In genomic region chr16:11392041-11392581, GRCh38 we compare ENCODE assay signal across 22 cellular contexts. TPM values are rescaled to one million over a fixed set of nuclear protein-coding genes. Genes with fewer than 3 reads are reported as not detected.
A peak's percentile ranks its signal among the peaks of the same experiment; 100 is the strongest.
DNase-seq lines count a peak whose midpoint lies in the region; ATAC-seq and TF ChIP-seq lines count a peak whose summit lies in the region.
"Had no signal": no experiment of that assay in that cellular context is flagged by ENCODE, and none has a peak within 500 bp of the region (broad histone marks: within the 10 kb centered on the region; RNA-seq: fewer than 3 reads in every experiment).

No MANE protein-coding gene starts in this region.

- H3K4me1 ChIP-seq in NT2/D1 (ENCODE audit: insufficient read depth, insufficient read length): peaks cover 52% of the 10 kb centered on the region
- peaks cover 5 to 6% of the 10 kb centered on the region in 2 donors for H3K4me1 ChIP-seq in left lung
- H3K4me1 ChIP-seq: breast epithelium, uterus had no signal

- H3K4me3 ChIP-seq in NT2/D1 (ENCODE audit: insufficient read length, low read depth) (no peak overlapping the region), left lung (no peak overlapping the region)
- H3K4me3 ChIP-seq: A549, breast epithelium, SJCRH30, stomach, uterus had no signal

- no peak for TF ChIP-seq CTCF in left lung (IDR thresholded peaks at IDR 0.05)

- H3K36me3 ChIP-seq in NT2/D1 (ENCODE audit: insufficient read depth, insufficient read length, low read length) (no peaks in the 10 kb centered on the region), left lung (no peaks in the 10 kb centered on the region)
- H3K36me3 ChIP-seq: breast epithelium, SJCRH30, stomach, uterus had no signal

- intact Hi-C loops in left lung (cut with DNase I): loop anchor here in 1 of 2 donors (5.0 to 10.0 kb wide), 2 partner anchors 325 to 423 kb away; no protein-coding TSS in a partner anchor

- peak; percentile 4 for ATAC-seq in left lung
- ATAC-seq in GM18498 (IDR thresholded peaks at IDR 0.05; ENCODE audit: unreplicated experiment): no peak
- ATAC-seq in GM18520 (IDR thresholded peaks at IDR 0.05; ENCODE audit: unreplicated experiment): no peak
- ATAC-seq: A549; naive thymus-derived CD4-positive, alpha-beta T cell had no signal

- no peak overlapping the region for H3K27ac ChIP-seq in left lung
- H3K27ac ChIP-seq: A549, breast epithelium, SJCRH30, stomach, uterus, VCaP had no signal

- DNase-seq in NCI-H2107 treated with DMSO at 0.1 percent for 48 hours (lab: John Stamatoyannopoulos, UW; ENCODE audit: unreplicated experiment) (peak; percentile 27), NCI-H2107 (lab: John Stamatoyannopoulos, UW) (no peak), COLO668 (lab: John Stamatoyannopoulos, UW; ENCODE audit: unreplicated experiment) (peak; percentile 43), NT2/D1 (ENCODE audit: low read depth, low spot score) (no peak), left lung (no peak), mucosa of gallbladder (ENCODE audit: low spot score) (no peak)
- DNase-seq: activated CD4-positive, alpha-beta T cell treated with anti-CD3 and anti-CD28 coated beads for 4 hours; activated naive CD4-positive, alpha-beta T cell treated with anti-CD3 and anti-CD28 coated beads, Interleukin-2, amount 50 U/mL, for 16 hours; amniotic stem cell; immature natural killer cell; KBM-7; naive thymus-derived CD4-positive, alpha-beta T cell; NCI-H2227 treated with DMSO at 0.1 percent for 48 hours; SJCRH30; T1000; uterus had no signal

- H3K9me3 ChIP-seq in NT2/D1 (ENCODE audit: insufficient read depth, low read length) (no peaks in the 10 kb centered on the region), left lung (no peaks in the 10 kb centered on the region)
- H3K9me3 ChIP-seq: A549, breast epithelium, SJCRH30, stomach, uterus had no signal

- H3K27me3 ChIP-seq in NT2/D1 (ENCODE audit: insufficient read depth, insufficient read length) (no peaks in the 10 kb centered on the region), left lung (peaks cover 0 to 6% of the 10 kb centered on the region in 2 donors)
- H3K27me3 ChIP-seq: breast epithelium, SJCRH30, uterus had no signal

- peak overlapping the region; percentile 45 for H3K9ac ChIP-seq in NT2/D1 (ENCODE audit: insufficient read length, low read depth)

RNA-seq across cellular contexts. Expression of gene RMI2, which starts 46.9 kb away (rescaled TPM):
- total RNA-seq in left lung (10 to 100 TPM in 1 of 2 donors, 1 to 10 TPM in 1; 9.6 to 14.1 TPM), mucosa of gallbladder (4.4 TPM)

Comparison
In these comparisons a context has a peak if more than half of its experiments do, and no peak if none do; other contexts are left out.
1. DNase-seq: peak in NCI-H2107 treated with DMSO at 0.1 percent for 48 hours (single experiment) and COLO668 (single experiment); none in NCI-H2107 (single experiment), NT2/D1 (single experiment), left lung (0 of 2) and mucosa of gallbladder (single experiment).